Comparison of ENCODE assay signal across 1 cellular context in genomic region chr20:6698723-6699122, GRCh38.
TF ChIP-seq lines count a peak whose summit lies in the region.

No MANE protein-coding gene starts in this region.

TF ChIP-seq in HepG2, 621 proteins besides CTCF, POLR2A, EP300 and RAD21 (continued from another document):
- TF ChIP-seq KIAA2018 (CRISPR knock-in tag; IDR thresholded peaks at IDR 0.05; ENCODE audit: borderline replicate concordance) (no peak), THAP7 (CRISPR knock-in tag; IDR thresholded peaks at IDR 0.05) (no peak), HMGXB4 (CRISPR knock-in tag; IDR thresholded peaks at IDR 0.05; ENCODE audit: borderline replicate concordance in 1 of 2, low read depth in 1 of 2) (no peak), ZBTB14 (CRISPR knock-in tag; IDR thresholded peaks at IDR 0.05) (no peak), ZSCAN25 (CRISPR knock-in tag; IDR thresholded peaks at IDR 0.05) (no peak), MAFF (IDR thresholded peaks at IDR 0.05; ENCODE audit: low read depth, low read length) (peak; percentile 42; the same call in 1 of the 2 replicates), BCL3 (CRISPR knock-in tag; IDR thresholded peaks at IDR 0.05) (no peak), NR2F1 (CRISPR knock-in tag; IDR thresholded peaks at IDR 0.05) (no peak), ZBTB21 (CRISPR knock-in tag; IDR thresholded peaks at IDR 0.05) (no peak), ZNF350 (CRISPR knock-in tag; IDR thresholded peaks at IDR 0.05; ENCODE audit: borderline replicate concordance, low read depth) (no peak), ATF7 (IDR thresholded peaks at IDR 0.05) (no peak), ATF7 (CRISPR knock-in tag; IDR thresholded peaks at IDR 0.05) (no peak), MAFK (conservative IDR thresholded peaks at IDR 0.05 in 1 of 2, IDR thresholded peaks at IDR 0.05 in 1 of 2; ENCODE audit: low read length in 2 of 2) (peak; percentile 59 to 77), PBX2 (CRISPR knock-in tag; IDR thresholded peaks at IDR 0.05) (no peak), KDM1A (CRISPR knock-in tag; IDR thresholded peaks at IDR 0.05) (no peak), FOXA1 (IDR thresholded peaks at IDR 0.05) (no peak), FOXA1 (CRISPR knock-in tag; IDR thresholded peaks at IDR 0.05) (no peak), GABPA (IDR thresholded peaks at IDR 0.05; ENCODE audit: low read depth, low read length) (no peak), GABPA (CRISPR knock-in tag; IDR thresholded peaks at IDR 0.05; ENCODE audit: low read depth) (0 out of 2 replicates have a peak, but pooled peaks have one; percentile 4), TP53 (CRISPR knock-in tag; conservative IDR thresholded peaks at IDR 0.05) (no peak), ATRX (CRISPR knock-in tag; IDR thresholded peaks at IDR 0.05; ENCODE audit: borderline replicate concordance) (no peak)
TF ChIP-seq in HepG2: peak in this region for 3.
